In the genomic region with DNA sequence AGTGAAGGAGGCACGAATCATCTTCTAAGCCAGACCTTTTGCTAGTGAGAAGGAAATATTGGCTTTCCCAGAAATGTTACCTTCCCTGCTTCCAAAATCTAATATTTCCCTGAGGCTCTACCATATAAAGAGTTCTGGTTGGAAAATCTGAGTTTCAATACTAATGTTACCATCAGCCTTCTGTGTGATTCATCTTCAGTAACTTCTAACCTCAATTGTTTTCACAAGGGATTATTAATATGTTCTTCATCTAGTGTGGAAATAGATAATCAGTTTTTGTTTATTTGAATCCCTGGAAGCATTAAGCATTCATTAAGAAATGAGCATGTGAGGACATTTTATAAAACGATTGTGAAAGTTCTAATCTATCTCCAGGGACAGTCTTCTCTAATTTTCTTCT, we compare ENCODE assay signal across 9 cellular contexts.
"Had no signal": no experiment of that assay in that cellular context is flagged by ENCODE, and none has a peak within 500 bp of the region (broad histone marks: within the 10 kb centered on the region; RNA-seq: fewer than 3 reads in every experiment).

No MANE protein-coding gene starts in this region.

- H3K36me3 Mint-ChIP-seq: IgD-negative memory B cell had no signal

- H3K27ac ChIP-seq: GM23248, HL-60 had no signal

- DNase-seq: GM23248, GOT3, H7, HFFc6 had no signal

- ATAC-seq: HCT116, HepG2 had no signal

- H2AFZ ChIP-seq: GM23248 had no signal

- H3K4me3 Mint-ChIP-seq: HFFc6, IgD-negative memory B cell had no signal

- H3K4me1 Mint-ChIP-seq: IgD-negative memory B cell had no signal

- H3K9ac ChIP-seq: GM23248 had no signal

- H3K36me3 ChIP-seq: HAP-1 had no signal

- H3K9me3 ChIP-seq: HAP-1 had no signal

- H3K4me1 ChIP-seq: HAP-1 had no signal

- FAIRE-seq: HepG2 had no signal

- H3K27ac Mint-ChIP-seq: HFFc6, IgD-negative memory B cell had no signal

- H3K4me3 ChIP-seq: GM23248, HAP-1 had no signal

- H3K27me3 Mint-ChIP-seq: IgD-negative memory B cell had no signal
